ENCODE assay signal across 8 cellular contexts in the genomic region with DNA sequence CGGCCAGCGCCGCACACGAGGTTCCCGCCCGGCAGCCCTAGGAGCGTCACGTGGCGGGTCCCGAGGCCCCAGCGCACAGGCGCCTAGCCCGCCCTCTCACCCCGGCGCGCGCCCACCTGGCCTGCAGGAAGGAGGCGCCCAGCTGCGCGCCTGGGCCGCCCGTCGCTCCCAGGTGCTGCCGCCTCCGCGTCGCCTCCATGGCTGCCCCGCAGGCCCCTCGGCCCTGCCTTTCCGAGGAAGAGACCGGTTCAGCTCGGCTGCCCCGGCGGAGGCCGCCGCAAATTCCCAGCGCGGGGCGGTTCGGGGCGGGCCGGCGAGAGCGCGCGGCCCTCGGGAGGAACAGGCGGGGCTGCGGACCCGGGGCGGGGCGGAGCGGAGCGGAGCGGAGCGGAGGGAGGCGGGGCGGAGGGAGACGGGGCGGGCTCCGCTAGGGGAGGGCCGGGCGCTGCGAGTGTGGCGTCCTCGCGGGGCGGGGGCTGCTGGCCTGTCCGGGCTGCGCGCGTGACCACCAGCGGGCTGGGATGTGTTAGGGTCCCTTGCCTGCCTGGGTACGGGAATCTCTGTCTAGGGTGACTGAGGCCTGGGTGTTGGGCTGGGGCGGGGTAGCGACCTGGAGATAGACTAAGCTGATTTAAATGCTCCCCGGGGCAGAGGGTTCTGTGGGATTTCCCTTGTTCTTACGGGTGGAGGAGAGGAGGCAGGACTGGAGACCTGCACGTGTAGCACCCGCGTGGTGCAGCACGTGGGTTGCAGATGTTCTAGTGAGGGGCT. TPM values are rescaled to one million over a fixed set of nuclear protein-coding genes. Genes with fewer than 3 reads are reported as not detected.
A peak's percentile ranks its signal among the peaks of the same experiment; 100 is the strongest.
DNase-seq lines count a peak whose midpoint lies in the region; ATAC-seq and TF ChIP-seq lines count a peak whose summit lies in the region.

Gene CLN6 (minus strand): TSS at position 343 of the 771 bp plus-strand sequence. CDS start 144 bp downstream, at position 199.

- no peak for TF ChIP-seq CTCF in chondrocyte (IDR thresholded peaks at IDR 0.05)

- DNase-seq in AG08395 (ENCODE audit: low spot score) (peak; percentile 96), NCI-H460 (ENCODE audit: extremely low read depth, low read depth) (peak; percentile 69), chondrocyte (ENCODE audit: low spot score) (peak; percentile 88), kidney tubule cell (ENCODE audit: low spot score) (peak; percentile 84)
- peak; percentile 68 to 84 for DNase-seq in activated CD4-positive, alpha-beta T cell treated with anti-CD3 and anti-CD28 coated beads for 24 hours (ENCODE audit: low read depth in 2 of 2)
- peak; percentile 21 to 66 for DNase-seq in stimulated activated CD4-positive, alpha-beta T cell treated with anti-CD3 and anti-CD28 coated beads, Interleukin-1b, Interleukin-23, amount 100 ng/mL, for 1 hour (ENCODE audit: low read depth in 2 of 2)

- peaks cover 23% of the 10 kb centered on the region for H3K4me1 Mint-ChIP-seq in chondrocyte (ENCODE audit: low read depth)

- peak; percentile 67 for ATAC-seq in HG03159 (IDR thresholded peaks at IDR 0.05; ENCODE audit: unreplicated experiment)

- peak; percentile 84 for TF ChIP-seq POLR2A in GM18951 (IDR thresholded peaks at IDR 0.05; ENCODE audit: extremely low read depth, insufficient read depth, insufficient read length)

- H3K9me3 Mint-ChIP-seq in chondrocyte (ENCODE audit: low read depth), result no peaks in the 10 kb centered on the region

- peak within 1 kb of the TSS; percentile 76 for H3K27ac Mint-ChIP-seq in chondrocyte (ENCODE audit: unreplicated experiment)

- H3K36me3 Mint-ChIP-seq in chondrocyte (ENCODE audit: low read depth), result no peaks in the 10 kb centered on the region

- peak within 1 kb of the TSS; percentile 83 for H3K4me3 Mint-ChIP-seq in chondrocyte (ENCODE audit: unreplicated experiment)

- in situ Hi-C loops in GM18951 (cut with MboI; ENCODE audit: low sequenced_read_pairs, unreplicated experiment), result no loop called here

- H3K27me3 Mint-ChIP-seq in chondrocyte (ENCODE audit: low read depth), result no peaks in the 10 kb centered on the region

RNA-seq across cellular contexts. Expression of gene CLN6, which starts in this region (rescaled TPM):
- 18.0 and 20.3 TPM in 2 replicates for total RNA-seq in NCI-H460 (2014; rRNA removed; shearing (Covaris generic))
- polyA plus RNA-seq in NCI-H460 (2014; cell fraction: nucleus; rRNA removed), result 112 and 165 TPM in 2 replicates
- 18.0 to 20.8 TPM (median 19.2 TPM) in 3 replicates for total RNA-seq in chondrocyte

Comparison
In these comparisons a context has a peak if more than half of its experiments do, and no peak if none do; other contexts are left out.
1. Peak in every context shown above with its lines: DNase-seq and ATAC-seq.
2. DNase-seq: peak in every context shown above with its lines; median percentile 96 in AG08395; 88 in chondrocyte; 84 in kidney tubule cell; 76 in activated CD4-positive, alpha-beta T cell treated with anti-CD3 and anti-CD28 coated beads for 24 hours; 69 in NCI-H460; 44 in stimulated activated CD4-positive, alpha-beta T cell treated with anti-CD3 and anti-CD28 coated beads, Interleukin-1b, Interleukin-23, amount 100 ng/mL, for 1 hour.